Comparison of ENCODE assay signal across 23 cellular contexts in the genomic region with DNA sequence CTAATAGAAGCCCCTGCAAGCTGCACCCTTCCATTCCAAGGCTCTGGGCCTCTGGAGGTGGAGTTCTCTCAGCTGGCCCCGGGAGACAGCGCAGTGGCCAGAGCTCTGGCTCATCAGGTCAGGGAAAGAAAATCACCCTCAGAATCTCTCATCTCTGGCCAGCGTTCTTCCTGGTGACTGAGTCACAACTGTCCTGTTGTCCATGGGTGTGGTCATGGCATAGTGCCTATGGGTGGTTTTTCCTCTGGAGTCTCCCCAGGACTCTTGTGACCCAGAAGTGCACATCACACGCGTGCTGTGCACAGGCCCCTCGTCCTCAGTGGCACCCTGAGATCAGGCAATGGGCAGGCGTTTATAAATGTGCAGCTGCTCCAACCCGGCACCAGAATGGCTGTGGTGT. TPM values are rescaled to one million over a fixed set of nuclear protein-coding genes. Genes with fewer than 3 reads are reported as not detected.
"Had no signal": no experiment of that assay in that cellular context is flagged by ENCODE, and none has a peak within 500 bp of the region (broad histone marks: within the 10 kb centered on the region; RNA-seq: fewer than 3 reads in every experiment).

No MANE protein-coding gene starts in this region.

- DNase-seq: activated CD4-positive, alpha-beta T cell treated with anti-CD3 and anti-CD28 coated beads, Interleukin-2, amount 50 U/mL, for 4 hours; activated effector memory CD4-positive, alpha-beta T cell treated with anti-CD3 and anti-CD28 coated beads, Interleukin-2, amount 50 U/mL, for 16 hours; activated T-cell treated with anti-CD3 and anti-CD28 coated beads, Interleukin-2, amount 50 U/mL, for 4 hours; aorta; endodermal cell; foreskin fibroblast; left ventricle myocardium inferior; mesenchymal stem cell; nephron progenitor cell; ovary; sigmoid colon; stimulated activated CD4-positive, alpha-beta T cell treated with anti-CD3 and anti-CD28 coated beads, Interleukin-12 subunit alpha, Interleukin-12 subunit beta, amount 100 ng/mL, for 4 hours; stimulated activated naive CD4-positive, alpha-beta T cell treated with Interleukin-2 at 50 U/mL for 16 hours; trophoblast cell had no signal

- ATAC-seq: activated T-cell treated with anti-CD3 and anti-CD28 coated beads, Interleukin-2, amount 50 U/mL, for 4 hours; heart left ventricle had no signal

- H3K9me3 ChIP-seq: heart left ventricle, left ventricle myocardium inferior, ovary, sigmoid colon had no signal

- H3K4me3 Mint-ChIP-seq: activated naive CD8-positive, alpha-beta T cell; activated T-cell treated with anti-CD3 and anti-CD28 coated beads, Interleukin-2, amount 50 U/mL, for 4 hours; endodermal cell; nephron progenitor cell had no signal

- H3K4me1 ChIP-seq: left ventricle myocardium inferior, sigmoid colon had no signal

- H3K36me3 Mint-ChIP-seq: activated naive CD8-positive, alpha-beta T cell had no signal

- H3K27me3 ChIP-seq: ovary had no signal

- FAIRE-seq: bronchial epithelial cell, islet of Langerhans, TTC549 had no signal

- H3K27ac Mint-ChIP-seq: activated naive CD8-positive, alpha-beta T cell; endodermal cell; nephron progenitor cell had no signal

- H3K9me3 Mint-ChIP-seq: activated T-cell treated with anti-CD3 and anti-CD28 coated beads, Interleukin-2, amount 50 U/mL, for 4 hours; endodermal cell; nephron progenitor cell had no signal

- H3K4me3 ChIP-seq: heart left ventricle, left ventricle myocardium inferior, ovary, sigmoid colon had no signal

- H3K27ac ChIP-seq: heart left ventricle, left ventricle myocardium inferior, ovary, sigmoid colon had no signal

- H3K36me3 ChIP-seq: heart left ventricle, left ventricle myocardium inferior, ovary, sigmoid colon had no signal

RNA-seq across cellular contexts. Expression of gene FXYD4, which starts 27.4 kb away (rescaled TPM):
- total RNA-seq: activated T-cell treated with anti-CD3 and anti-CD28 coated beads, Interleukin-2, amount 50 U/mL, for 4 hours; aorta; bronchial epithelial cell; chondrocyte; dermis microvascular lymphatic vessel endothelial cell; heart left ventricle; left ventricle myocardium inferior; ovary; sigmoid colon; T-helper 1 cell treated with Interleukin-12 subunit alpha and Interleukin-12 subunit beta and Interleukin-4 antibody, amounts not matched to agents 30 ng/mL and 1 ng/mL, for 36 hours had no signal
- polyA plus RNA-seq: aorta, esophagus, ovary, sigmoid colon had no signal
